In genomic region chr6:34425132-34425497, GRCh38 we compare ENCODE assay signal across 8 cellular contexts. TPM values are rescaled to one million over a fixed set of nuclear protein-coding genes. Genes with fewer than 3 reads are reported as not detected.
DNase-seq lines count a peak whose midpoint lies in the region; ATAC-seq and TF ChIP-seq lines count a peak whose summit lies in the region.

No MANE protein-coding gene starts in this region.

- H3K27ac ChIP-seq in CD4-positive, CD25-positive, alpha-beta regulatory T cell (ENCODE audit: insufficient read depth, low read length, poor library complexity, severe bottlenecking) = peak overlapping the region; percentile 85

- H3K36me3 ChIP-seq in CD4-positive, CD25-positive, alpha-beta regulatory T cell (ENCODE audit: control insufficient read depth, insufficient read depth, low read length) = peaks cover 45% of the 10 kb centered on the region
- peaks cover 53% of the 10 kb centered on the region for H3K36me3 ChIP-seq in NT2/D1 (ENCODE audit: insufficient read depth, insufficient read length, low read length)

- H3K4me3 Mint-ChIP-seq in CD4-positive, CD25-positive, alpha-beta regulatory T cell = peak overlapping the region; percentile 90 to 100 (median 98)
- H3K4me3 Mint-ChIP-seq in chondrocyte (ENCODE audit: unreplicated experiment) (peak overlapping the region; percentile 99), natural killer cell (peak overlapping the region; percentile 98)

- peak in 1 of 3 donors; percentile 22 for DNase-seq in CD4-positive, CD25-positive, alpha-beta regulatory T cell
- DNase-seq in NT2/D1 (ENCODE audit: low read depth, low spot score) (no peak), chondrocyte (ENCODE audit: low spot score) (no peak), natural killer cell (no peak), AML-193 (lab: John Stamatoyannopoulos, UW) (no peak), DMS53 (lab: John Stamatoyannopoulos, UW) (no peak)

- H3K27me3 Mint-ChIP-seq in CD4-positive, CD25-positive, alpha-beta regulatory T cell = no peaks in the 10 kb centered on the region
- H3K27me3 Mint-ChIP-seq in chondrocyte (ENCODE audit: low read depth) (no peaks in the 10 kb centered on the region), natural killer cell (ENCODE audit: low read depth in 2 of 2) (no peaks in the 10 kb centered on the region)

- H3K36me3 Mint-ChIP-seq in CD4-positive, CD25-positive, alpha-beta regulatory T cell = peaks cover 15% of the 10 kb centered on the region
- H3K36me3 Mint-ChIP-seq in chondrocyte (ENCODE audit: low read depth) = peaks cover 20% of the 10 kb centered on the region
- H3K36me3 Mint-ChIP-seq in natural killer cell = no peaks in the 10 kb centered on the region

- H3K9me3 ChIP-seq in CD4-positive, CD25-positive, alpha-beta regulatory T cell (ENCODE audit: control insufficient read depth in 2 of 2, low read length in 2 of 2) = no peaks in the 10 kb centered on the region
- no peaks in the 10 kb centered on the region for H3K9me3 ChIP-seq in NT2/D1 (ENCODE audit: insufficient read depth, low read length)

- intact Hi-C loops in natural killer cell (cut with micrococcal nuclease) = no loop called here

- peak overlapping the region; percentile 94 for H3K4me3 ChIP-seq in CD4-positive, CD25-positive, alpha-beta regulatory T cell (ENCODE audit: low read depth, low read length)
- peak overlapping the region; percentile 93 for H3K4me3 ChIP-seq in NT2/D1 (ENCODE audit: insufficient read length, low read depth)

- peak overlapping the region; percentile 100 for H3K9ac ChIP-seq in NT2/D1 (ENCODE audit: insufficient read length, low read depth)

- peaks cover 5 to 41% (median 27%) of the 10 kb centered on the region in 4 donors for H3K4me1 Mint-ChIP-seq in CD4-positive, CD25-positive, alpha-beta regulatory T cell
- H3K4me1 Mint-ChIP-seq in chondrocyte (ENCODE audit: low read depth) (peaks cover 22% of the 10 kb centered on the region), natural killer cell (peaks cover 18 to 31% of the 10 kb centered on the region in 2 donors)

- H3K9me3 Mint-ChIP-seq in CD4-positive, CD25-positive, alpha-beta regulatory T cell = no peaks in the 10 kb centered on the region
- H3K9me3 Mint-ChIP-seq in chondrocyte (ENCODE audit: low read depth) (no peaks in the 10 kb centered on the region), natural killer cell (no peaks in the 10 kb centered on the region)

- ATAC-seq in CD4-positive, CD25-positive, alpha-beta regulatory T cell (ENCODE audit: low read depth in 2 of 2) = no peak
- ATAC-seq in natural killer cell (no peak), HG02938 (IDR thresholded peaks at IDR 0.05; ENCODE audit: unreplicated experiment) (no peak), GM21515 (IDR thresholded peaks at IDR 0.05; ENCODE audit: unreplicated experiment) (no peak)

- H3K27ac Mint-ChIP-seq in CD4-positive, CD25-positive, alpha-beta regulatory T cell = peak overlapping the region; percentile 95 to 99 (median 97)
- H3K27ac Mint-ChIP-seq in chondrocyte (ENCODE audit: unreplicated experiment) = peak overlapping the region; percentile 97
- H3K27ac Mint-ChIP-seq in natural killer cell = peak overlapping the region; percentile 91 to 98

- no peaks in the 10 kb centered on the region for H3K27me3 ChIP-seq in CD4-positive, CD25-positive, alpha-beta regulatory T cell (ENCODE audit: control insufficient read depth, insufficient read depth, low read length)
- H3K27me3 ChIP-seq in NT2/D1 (ENCODE audit: insufficient read depth, insufficient read length) = no peaks in the 10 kb centered on the region

- H3K4me1 ChIP-seq in CD4-positive, CD25-positive, alpha-beta regulatory T cell (ENCODE audit: control insufficient read depth, insufficient read depth, low read length, poor library complexity, severe bottlenecking) = peaks cover 23% of the 10 kb centered on the region
- no peaks in the 10 kb centered on the region for H3K4me1 ChIP-seq in NT2/D1 (ENCODE audit: insufficient read depth, insufficient read length)

- TF ChIP-seq CTCF in chondrocyte (IDR thresholded peaks at IDR 0.05) = no peak
- no peak for TF ChIP-seq CTCF in natural killer cell (IDR thresholded peaks at IDR 0.05)

RNA-seq across cellular contexts. Expression of gene RPS10, which starts 0.8 kb away (rescaled TPM):
- total RNA-seq in CD4-positive, CD25-positive, alpha-beta regulatory T cell = 1,546 TPM
- polyA plus RNA-seq in CD4-positive, CD25-positive, alpha-beta regulatory T cell = 1,000 to 10,000 TPM; 1,432 to 2,034 (median 1,717) TPM
- total RNA-seq in chondrocyte (751 to 941 TPM (median 771 TPM) in 3 replicates), natural killer cell (1,000 to 10,000 TPM in 2 of 3 donors, 100 to 1,000 TPM in 1; 916 to 1,058 (median 1,045) TPM)

RNA-seq across cellular contexts. Expression of gene NUDT3, which starts 32.6 kb away (rescaled TPM):
- total RNA-seq in CD4-positive, CD25-positive, alpha-beta regulatory T cell = 22.4 TPM
- polyA plus RNA-seq in CD4-positive, CD25-positive, alpha-beta regulatory T cell = 10 to 100 TPM in 1 of 4 donors, 1 to 10 TPM in 3; 8.5 to 10.1 (median 9.8) TPM
- total RNA-seq in chondrocyte = 21.6 to 25.9 TPM (median 22.0 TPM) in 3 replicates
- 10 to 100 TPM; 22.0 to 26.3 (median 26.1) TPM for total RNA-seq in natural killer cell

RNA-seq across cellular contexts. Expression of gene PACSIN1, which starts 40.8 kb away (rescaled TPM):
- 1.7 TPM for total RNA-seq in CD4-positive, CD25-positive, alpha-beta regulatory T cell
- polyA plus RNA-seq in CD4-positive, CD25-positive, alpha-beta regulatory T cell = under 1 TPM; 0.14 to 0.81 (median 0.27) TPM
- total RNA-seq in chondrocyte = 0.15 to 0.21 TPM in 2 of 3 replicates, not detected in the other
- total RNA-seq in natural killer cell = 1 to 10 TPM; 2.2 to 6.6 (median 3.9) TPM
